In genomic region chr19:45505151-45505995, GRCh38 we compare ENCODE assay signal across 9 cellular contexts. TPM values are rescaled to one million over a fixed set of nuclear protein-coding genes. Genes with fewer than 3 reads are reported as not detected.
A peak's percentile ranks its signal among the peaks of the same experiment; 100 is the strongest.
DNase-seq lines count a peak whose midpoint lies in the region; ATAC-seq and TF ChIP-seq lines count a peak whose summit lies in the region.
"Had no signal": no experiment of that assay in that cellular context is flagged by ENCODE, and none has a peak within 500 bp of the region (broad histone marks: within the 10 kb centered on the region; RNA-seq: fewer than 3 reads in every experiment).

No MANE protein-coding gene starts in this region.

- no peak overlapping the region for H3K27ac Mint-ChIP-seq in GM23338

- TF ChIP-seq CTCF in GM23338 (conservative IDR thresholded peaks at IDR 0.05; ENCODE audit: low read depth in 2 of 2) (no peak), SU-DHL-6 (IDR thresholded peaks at IDR 0.05; ENCODE audit: insufficient read depth, low read length, poor library complexity, severe bottlenecking) (no peak), epithelial cell of proximal tubule (conservative IDR thresholded peaks at IDR 0.05; ENCODE audit: low read depth, low read length) (no peak), gastrocnemius medialis (IDR thresholded peaks at IDR 0.05 in 4 of 5, conservative IDR thresholded peaks at IDR 0.05 in 1 of 5) (no peak)

- ATAC-seq in GM23338: no peak
- ATAC-seq in gastrocnemius medialis: no peak
- ATAC-seq in GM19452 (IDR thresholded peaks at IDR 0.05; ENCODE audit: unreplicated experiment): no peak
- ATAC-seq in GM21381 (IDR thresholded peaks at IDR 0.05; ENCODE audit: unreplicated experiment): no peak

- H3K36me3 Mint-ChIP-seq in GM23338 (ENCODE audit: low read depth): peaks cover 5% of the 10 kb centered on the region; the same call in 1 of the 3 replicates

- in situ Hi-C loops in gastrocnemius medialis (cut with MboI; ENCODE audit: low sequenced_read_pairs in 4 of 4): no loop called here

- H2AFZ ChIP-seq in GM23338 (no peak overlapping the region), SU-DHL-6 (ENCODE audit: low read depth, low read length, severe bottlenecking) (no peak overlapping the region)

- H3F3A ChIP-seq in GM23338 (replicated peaks; ENCODE audit: low read depth): peaks cover 14% of the 10 kb centered on the region
- peaks cover 12% of the 10 kb centered on the region for H3F3A ChIP-seq in SU-DHL-6 (ENCODE audit: insufficient read depth)

- peaks cover 30% of the 10 kb centered on the region for H3K79me2 ChIP-seq in GM23338 (replicated peaks; ENCODE audit: insufficient read depth)
- peaks cover 26% of the 10 kb centered on the region for H3K79me2 ChIP-seq in SU-DHL-6 (ENCODE audit: insufficient read depth, low read length)

- H4K20me1 ChIP-seq in GM23338 (replicated peaks; ENCODE audit: insufficient read depth) (no peaks in the 10 kb centered on the region; the same call in 1 of the 2 replicates), SU-DHL-6 (ENCODE audit: low read depth, low read length) (no peaks in the 10 kb centered on the region)

- no peaks in the 10 kb centered on the region; the same call in 2 of the 3 replicates for H3K9me3 Mint-ChIP-seq in GM23338

- H3K4me2 ChIP-seq in GM23338 (peak overlapping the region; percentile 95; the same call in 1 of the 2 replicates), SU-DHL-6 (ENCODE audit: low read depth, low read length, poor library complexity, severe bottlenecking) (peak overlapping the region; percentile 98)

- intact Hi-C loops in gastrocnemius medialis (cut with DNase I; ENCODE audit: low total_unique reads): no loop called here

- no peak for TF ChIP-seq POLR2A in gastrocnemius medialis (IDR thresholded peaks at IDR 0.05)

- H3K9me3 ChIP-seq in SU-DHL-6 (ENCODE audit: insufficient read depth, low read length): no peaks in the 10 kb centered on the region
- no peaks in the 10 kb centered on the region for H3K9me3 ChIP-seq in gastrocnemius medialis

- H3K36me3 ChIP-seq in GM23338 (ENCODE audit: insufficient read depth): no peaks in the 10 kb centered on the region
- no peaks in the 10 kb centered on the region for H3K36me3 ChIP-seq in SU-DHL-6 (ENCODE audit: low read length)
- no peaks in the 10 kb centered on the region for H3K36me3 ChIP-seq in gastrocnemius medialis

- peak overlapping the region; percentile 63; the same call in 2 of the 3 replicates for H3K4me3 Mint-ChIP-seq in GM23338

- peak overlapping the region; percentile 80; the same call in 1 of the 2 replicates for H3K27ac ChIP-seq in GM23338 (ENCODE audit: low read depth)
- no peak overlapping the region for H3K27ac ChIP-seq in SU-DHL-6 (ENCODE audit: low read depth, low read length)
- H3K27ac ChIP-seq in gastrocnemius medialis: peak overlapping the region; percentile 90 to 96 (median 94)

- no peaks in the 10 kb centered on the region for H3K9me2 ChIP-seq in GM23338 (ENCODE audit: insufficient read depth)
- H3K9me2 ChIP-seq in SU-DHL-6 (replicated peaks; ENCODE audit: insufficient read depth, low read length): no peaks in the 10 kb centered on the region

- H3K4me3 ChIP-seq in GM23338 (no peak overlapping the region), SU-DHL-6 (ENCODE audit: insufficient read depth, low read length, poor library complexity, severe bottlenecking) (no peak overlapping the region), epithelial cell of proximal tubule (ENCODE audit: low read depth, low read length) (peak overlapping the region; percentile 100), gastrocnemius medialis (no peak overlapping the region)

- no peaks in the 10 kb centered on the region for H3K27me3 ChIP-seq in GM23338 (ENCODE audit: insufficient read depth)
- no peaks in the 10 kb centered on the region for H3K27me3 ChIP-seq in SU-DHL-6 (ENCODE audit: low read length)
- H3K27me3 ChIP-seq in gastrocnemius medialis: peaks cover 0 to 1% (median 0%) of the 10 kb centered on the region in 3 donors

- peaks cover 14% of the 10 kb centered on the region for H3K27me3 Mint-ChIP-seq in GM23338 (ENCODE audit: insufficient read depth, low read depth, poor library complexity)

- H3K4me1 ChIP-seq in GM23338 (ENCODE audit: insufficient read depth): peaks cover 20% of the 10 kb centered on the region
- H3K4me1 ChIP-seq in gastrocnemius medialis: peaks cover 8 to 22% of the 10 kb centered on the region in 2 donors

- DNase-seq in GM23338 (ENCODE audit: low spot score) (no peak), epithelial cell of proximal tubule (ENCODE audit: low read depth) (no peak), gastrocnemius medialis (no peak), iPS-NIHi11 (ENCODE audit: low spot score) (no peak), superior temporal gyrus (ENCODE audit: extremely low spot score) (no peak)
- DNase-seq: foreskin melanocyte had no signal

- H3K4me1 Mint-ChIP-seq in GM23338: peaks cover 31% of the 10 kb centered on the region

- H3K9ac ChIP-seq in SU-DHL-6 (ENCODE audit: low read length): peak overlapping the region; percentile 88; the same call in 1 of the 2 replicates

TF ChIP-seq in GM23338, 12 proteins besides CTCF, POLR2A, EP300 and RAD21:
- TF ChIP-seq POLR2AphosphoS5 (IDR thresholded peaks at IDR 0.05; ENCODE audit: low read depth): no peak

RNA-seq across cellular contexts. Expression of gene VASP, which starts 1.9 kb away (rescaled TPM):
- 146 and 147 TPM in 2 replicates for total RNA-seq in GM23338 (2014; rRNA removed; shearing (Covaris generic))
- polyA plus RNA-seq in GM23338 (2016; fragmentation: Nextera tagmentation; extraction: Ambion mirVana): 60.3 and 68.3 TPM in 2 replicates
- total RNA-seq in epithelial cell of proximal tubule: 106 and 146 TPM in 2 replicates
- total RNA-seq in gastrocnemius medialis: 10 to 100 TPM; 10.2 to 18.2 (median 16.4) TPM

RNA-seq across cellular contexts. Expression of gene PPM1N, which starts 7.1 kb away (rescaled TPM):
- total RNA-seq in GM23338 (2014; rRNA removed; shearing (Covaris generic)): 9.6 and 15.2 TPM in 2 replicates
- polyA plus RNA-seq in GM23338 (2016; fragmentation: Nextera tagmentation; extraction: Ambion mirVana): 25.1 and 30.1 TPM in 2 replicates
- 0.17 TPM in 1 of 2 replicates, not detected in the other for total RNA-seq in epithelial cell of proximal tubule
- under 1 TPM in 1 of 4 donors, not detected in 3; 0.76 TPM for total RNA-seq in gastrocnemius medialis

RNA-seq across cellular contexts. Expression of gene RTN2, which starts 8.5 kb away (rescaled TPM):
- total RNA-seq in GM23338 (2014; rRNA removed; shearing (Covaris generic)): 22.8 and 32.1 TPM in 2 replicates
- polyA plus RNA-seq in GM23338 (2016; fragmentation: Nextera tagmentation; extraction: Ambion mirVana): 7.0 and 8.6 TPM in 2 replicates
- total RNA-seq in epithelial cell of proximal tubule (6.9 and 9.7 TPM in 2 replicates), gastrocnemius medialis (100 to 1,000 TPM in 2 of 4 donors, 10 to 100 TPM in 2; 51.8 to 140 (median 101) TPM)

RNA-seq across cellular contexts. Expression of gene FOSB, which starts 37.6 kb away (rescaled TPM):
- 0.89 and 1.9 TPM in 2 replicates for total RNA-seq in GM23338 (2014; rRNA removed; shearing (Covaris generic))
- polyA plus RNA-seq in GM23338 (2016; fragmentation: Nextera tagmentation; extraction: Ambion mirVana): 0.55 and 0.77 TPM in 2 replicates
- total RNA-seq in epithelial cell of proximal tubule (0.65 and 3.4 TPM in 2 replicates), gastrocnemius medialis (1 to 10 TPM in 2 of 4 donors, under 1 TPM in 1, not detected in 1; 0.17 to 1.8 (median 1.6) TPM)
